ENCODE assay signal across 9 cellular contexts in genomic region chr3:188000361-188000861, GRCh38.
DNase-seq lines count a peak whose midpoint lies in the region; ATAC-seq and TF ChIP-seq lines count a peak whose summit lies in the region.
"Had no signal": no experiment of that assay in that cellular context is flagged by ENCODE, and none has a peak within 500 bp of the region (broad histone marks: within the 10 kb centered on the region; RNA-seq: fewer than 3 reads in every experiment).

No MANE protein-coding gene starts in this region.

- peaks cover 51% of the 10 kb centered on the region for H3K4me1 Mint-ChIP-seq in Calu3 (ENCODE audit: low read depth, unreplicated experiment)

- peaks cover 5% of the 10 kb centered on the region for H3K36me3 Mint-ChIP-seq in Calu3 (ENCODE audit: insufficient read depth, unreplicated experiment)

- H3K9ac ChIP-seq in Karpas-422 (ENCODE audit: low read length), result peak overlapping the region; percentile 61

- no peaks in the 10 kb centered on the region for H3K79me2 ChIP-seq in Karpas-422 (ENCODE audit: low read length)

- peak; percentile 27 for DNase-seq in Calu3
- peak; percentile 67 for DNase-seq in Karpas-422
- DNase-seq in myocyte (ENCODE audit: low read depth), result peak; percentile 62
- DNase-seq in GM10248 (ENCODE audit: extremely low spot score), result no peak
- DNase-seq in GDM1 (lab: John Stamatoyannopoulos, UW), result no peak
- DNase-seq: foreskin keratinocyte had no signal

- peak overlapping the region; percentile 52 for H3K4me3 ChIP-seq in Karpas-422 (ENCODE audit: low read length)
- H3K4me3 ChIP-seq: breast epithelium had no signal

- H3K36me3 ChIP-seq in Karpas-422 (ENCODE audit: insufficient read depth, low read length), result no peaks in the 10 kb centered on the region
- H3K36me3 ChIP-seq: breast epithelium had no signal

- no peak for TF ChIP-seq CTCF in Calu3 (IDR thresholded peaks at IDR 0.05; ENCODE audit: unreplicated experiment)
- no peak for TF ChIP-seq CTCF in VCaP (conservative IDR thresholded peaks at IDR 0.05)
- TF ChIP-seq CTCF in GM10248 (IDR thresholded peaks at IDR 0.05; ENCODE audit: control extremely low read depth, extremely low read depth, low read depth, missing control alignments), result no peak

- H3K27me3 Mint-ChIP-seq in Calu3 (ENCODE audit: unreplicated experiment), result no peaks in the 10 kb centered on the region

- H3K27me3 ChIP-seq in Karpas-422 (ENCODE audit: low read length), result no peaks in the 10 kb centered on the region
- H3K27me3 ChIP-seq: breast epithelium, foreskin keratinocyte had no signal

- POLR2A ChIA-PET in GM10248 (lab: Yijun Ruan, JAX), result no interaction called here

- ATAC-seq in GM21825 (IDR thresholded peaks at IDR 0.05; ENCODE audit: unreplicated experiment), result no peak
- ATAC-seq: foreskin keratinocyte had no signal

- no peaks in the 10 kb centered on the region for H3K9me2 ChIP-seq in Karpas-422 (replicated peaks; ENCODE audit: insufficient read depth, low read length)

- CTCF ChIA-PET in Calu3 (lab: Charles Lee) (no interaction called here), GM10248 (lab: Yijun Ruan, JAX) (no interaction called here)

- H2AFZ ChIP-seq in Karpas-422 (ENCODE audit: low read length), result no peak overlapping the region

- no peaks in the 10 kb centered on the region for H3K9me3 ChIP-seq in Karpas-422 (ENCODE audit: low read length)
- H3K9me3 ChIP-seq: breast epithelium had no signal

- H3K4me3 Mint-ChIP-seq in Calu3 (ENCODE audit: low read depth, unreplicated experiment), result no peak overlapping the region

- no TSS peak for BruUV-seq in Calu3 (replicated peaks; lab: Mats Ljungman, UMichigan)

- H3K4me2 ChIP-seq in Karpas-422 (ENCODE audit: low read depth, low read length, poor library complexity, severe bottlenecking), result peak overlapping the region; percentile 74

- peaks cover 73% of the 10 kb centered on the region for H3K4me1 ChIP-seq in Karpas-422 (ENCODE audit: low read length)
- H3K4me1 ChIP-seq: breast epithelium, foreskin keratinocyte had no signal

- H3K27ac ChIP-seq in Karpas-422 (ENCODE audit: low read length) (peak overlapping the region; percentile 91), VCaP (peak overlapping the region; percentile 36; the same call in 1 of the 2 replicates)
- H3K27ac ChIP-seq: breast epithelium, foreskin keratinocyte had no signal

- no peaks in the 10 kb centered on the region for H3K9me3 Mint-ChIP-seq in Calu3 (ENCODE audit: low read depth, unreplicated experiment)

- intact Hi-C loops in Calu3 (cut with micrococcal nuclease; ENCODE audit: unreplicated experiment), result no loop called here

- H4K20me1 ChIP-seq in Karpas-422 (ENCODE audit: insufficient read depth, low read depth, low read length), result no peaks in the 10 kb centered on the region

- no peak overlapping the region for H3K27ac Mint-ChIP-seq in Calu3 (ENCODE audit: unreplicated experiment)

Comparison
In these comparisons a context has a peak if more than half of its experiments do, and no peak if none do; other contexts are left out.
1. DNase-seq: peak in Calu3 (single experiment), Karpas-422 (single experiment) and myocyte (single experiment); none in GM10248 (single experiment) and GDM1 (single experiment).